23 cellular contexts compared by ENCODE assay signal in genomic region chr5:141716468-141716867, GRCh38. TPM values are rescaled to one million over a fixed set of nuclear protein-coding genes. Genes with fewer than 3 reads are reported as not detected.
"Had no signal": no experiment of that assay in that cellular context is flagged by ENCODE, and none has a peak within 500 bp of the region (broad histone marks: within the 10 kb centered on the region; RNA-seq: fewer than 3 reads in every experiment).

No MANE protein-coding gene starts in this region.

- FAIRE-seq: kidney, urothelium cell line had no signal

- H3K27me3 ChIP-seq: right lobe of liver, thyroid gland had no signal

- H3K9me3 ChIP-seq: esophagus squamous epithelium, gastroesophageal sphincter, left ventricle myocardium inferior, lower lobe of right lung, psoas muscle, right lobe of liver, suprapubic skin, thyroid gland had no signal

- H3K27ac ChIP-seq: coronary artery, esophagus squamous epithelium, gastroesophageal sphincter, left ventricle myocardium inferior, lower lobe of right lung, psoas muscle, right lobe of liver, suprapubic skin, thyroid gland had no signal

- DNase-seq: effector memory CD8-positive, alpha-beta T cell; esophagus squamous epithelium; foreskin fibroblast; immature natural killer cell; kidney; left cardiac atrium; left ventricle myocardium inferior; lower lobe of right lung; mesenchymal stem cell; naive thymus-derived CD4-positive, alpha-beta T cell; nephron progenitor cell; psoas muscle; retina; right lobe of liver; stimulated activated CD4-positive, alpha-beta T cell treated with anti-CD3 and anti-CD28 coated beads, Interleukin-4, amount 100 ng/mL, for 1 hour; stimulated activated CD8-positive, alpha-beta memory T cell treated with anti-CD3 and anti-CD28 coated beads, Interleukin-4, amount 100 ng/mL, for 48 hours; stimulated activated naive CD8-positive, alpha-beta T cell treated with anti-CD3 and anti-CD28 coated beads, Interleukin-15, Interleukin-2, amounts not matched to agents 100 U/mL and 50 U/mL, for 24 hours; thyroid gland had no signal

- H3K4me3 ChIP-seq: coronary artery, esophagus squamous epithelium, gastroesophageal sphincter, left ventricle myocardium inferior, lower lobe of right lung, psoas muscle, right lobe of liver, suprapubic skin, thyroid gland had no signal

- H3K36me3 ChIP-seq: esophagus squamous epithelium, gastroesophageal sphincter, left ventricle myocardium inferior, lower lobe of right lung, right lobe of liver, suprapubic skin, thyroid gland had no signal

- ATAC-seq: effector memory CD8-positive, alpha-beta T cell; gastroesophageal sphincter; left cardiac atrium; lower lobe of right lung; naive thymus-derived CD4-positive, alpha-beta T cell; psoas muscle; right lobe of liver; stimulated activated effector memory CD8-positive, alpha-beta T cell treated with anti-CD3 and anti-CD28 coated beads, Interleukin-12 subunit alpha, Interleukin-12 subunit beta, amount 100 ng/mL, for 72 hours; stimulated activated naive CD8-positive, alpha-beta T cell treated with anti-CD3 and anti-CD28 coated beads, Interleukin-15, Interleukin-2, amounts not matched to agents 100 U/mL and 50 U/mL, for 24 hours had no signal

- H3K4me1 ChIP-seq: gastroesophageal sphincter, psoas muscle, right lobe of liver had no signal

RNA-seq across cellular contexts. Expression of gene ARAP3, which starts 34.4 kb away (rescaled TPM):
- polyA plus RNA-seq: naive thymus-derived CD4-positive, alpha-beta T cell had no signal
